In the genomic region with DNA sequence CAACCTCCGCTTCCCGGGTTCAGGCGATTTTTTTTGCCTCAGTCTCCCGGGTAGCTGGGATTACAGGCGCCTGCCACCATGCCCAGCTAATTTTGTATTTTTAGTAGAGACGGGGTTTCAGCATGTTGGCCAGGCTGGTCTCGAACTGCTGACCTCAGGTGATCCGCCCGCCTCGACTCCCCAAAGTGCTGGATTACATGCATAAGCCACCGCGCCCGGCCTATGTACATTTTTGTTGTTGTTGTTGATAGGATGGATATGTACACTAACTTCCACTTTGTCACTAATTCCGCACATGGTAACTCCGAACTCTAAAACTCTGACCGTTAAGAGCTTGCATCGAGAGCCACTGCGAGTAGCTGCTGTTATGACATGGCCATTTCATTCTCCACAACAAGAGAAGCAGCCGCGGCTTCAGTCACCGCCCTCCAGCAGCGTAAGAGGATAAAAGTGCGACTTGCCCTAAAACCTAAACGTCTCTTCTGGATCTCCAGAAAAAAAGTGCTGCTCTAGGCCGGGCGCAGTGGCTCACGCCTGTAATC, we compare ENCODE assay signal across 9 cellular contexts. TPM values are rescaled to one million over a fixed set of nuclear protein-coding genes. Genes with fewer than 3 reads are reported as not detected.
DNase-seq lines count a peak whose midpoint lies in the region; ATAC-seq and TF ChIP-seq lines count a peak whose summit lies in the region.
"Had no signal": no experiment of that assay in that cellular context is flagged by ENCODE, and none has a peak within 500 bp of the region (broad histone marks: within the 10 kb centered on the region; RNA-seq: fewer than 3 reads in every experiment).

No MANE protein-coding gene starts in this region.

- peaks cover 21% of the 10 kb centered on the region for H3K4me1 Mint-ChIP-seq in T-helper 2 cell treated with Interferon-gamma antibody and Interleukin-4, amounts not matched to agents 5 μg/mL and 100 μg/mL, for 36 hours (ENCODE audit: low read depth)
- peaks cover 15% of the 10 kb centered on the region for H3K4me1 Mint-ChIP-seq in WTC11
- H3K4me1 Mint-ChIP-seq in immature natural killer cell, result peaks cover 35 to 43% of the 10 kb centered on the region in 2 donors

- H3K27me3 Mint-ChIP-seq in T-helper 2 cell treated with Interferon-gamma antibody and Interleukin-4, amounts not matched to agents 5 μg/mL and 100 μg/mL, for 36 hours (ENCODE audit: low read depth), result no peaks in the 10 kb centered on the region
- H3K27me3 Mint-ChIP-seq in WTC11 (ENCODE audit: low read depth) (no peaks in the 10 kb centered on the region; the same call in 1 of the 2 replicates), immature natural killer cell (ENCODE audit: low read depth in 3 of 3) (peaks cover 6 to 9% (median 9%) of the 10 kb centered on the region in 3 donors)

- H3K9ac ChIP-seq in stomach smooth muscle (ENCODE audit: low read length in 2 of 2), result no peak overlapping the region

- ATAC-seq in WTC11 (0 out of 2 replicates have a peak, but pooled peaks have one; percentile 3), esophagus mucosa (no peak)

- POLR2A ChIA-PET in WTC11 (lab: Charles Lee), result interaction anchor here (0.7 to 1.1 kb wide), 3 partner anchors 11 to 59 kb away, joined by 3 to 8 read pairs (median 3); no protein-coding TSS in a partner anchor

- H3K27ac Mint-ChIP-seq in T-helper 2 cell treated with Interferon-gamma antibody and Interleukin-4, amounts not matched to agents 5 μg/mL and 100 μg/mL, for 36 hours, result no peak overlapping the region
- peak overlapping the region; percentile 6; the same call in 1 of the 2 replicates for H3K27ac Mint-ChIP-seq in WTC11
- H3K27ac Mint-ChIP-seq in immature natural killer cell, result peak overlapping the region; percentile 91 to 98 (median 96)

- H3K4me3 ChIP-seq in stomach smooth muscle (ENCODE audit: low read length in 2 of 2), result peak overlapping the region; percentile 88 to 97

- peaks cover 16% of the 10 kb centered on the region for H3K4me1 ChIP-seq in stomach smooth muscle (ENCODE audit: control insufficient read depth, insufficient read depth, low read length)

- peak overlapping the region; percentile 99 for H3K4me3 Mint-ChIP-seq in T-helper 2 cell treated with Interferon-gamma antibody and Interleukin-4, amounts not matched to agents 5 μg/mL and 100 μg/mL, for 36 hours
- H3K4me3 Mint-ChIP-seq in WTC11 (peak overlapping the region; percentile 99), immature natural killer cell (peak overlapping the region in 4 of 5 donors; percentile 94 to 99 (median 98))

- H3K36me3 ChIP-seq in stomach smooth muscle (ENCODE audit: control insufficient read depth in 2 of 2, insufficient read depth in 2 of 2, low read length in 2 of 2), result peaks cover 23 to 25% of the 10 kb centered on the region in 2 donors

- DNase-seq in T-helper 2 cell treated with Interferon-gamma antibody and Interleukin-4, amounts not matched to agents 5 μg/mL and 100 μg/mL, for 36 hours (ENCODE audit: low spot score), result no peak
- DNase-seq in T-helper 2 cell, result no peak
- no peak for DNase-seq in WTC11 (ENCODE audit: low spot score)
- DNase-seq in immature natural killer cell, result no peak
- DNase-seq in ecto neural progenitor cell (ENCODE audit: low spot score), result no peak
- no peak for DNase-seq in cerebellum (ENCODE audit: low spot score)

- H3K9me3 ChIP-seq in stomach smooth muscle (ENCODE audit: control insufficient read depth in 2 of 2, low read length in 2 of 2), result no peaks in the 10 kb centered on the region

- TF ChIP-seq CTCF in WTC11 (IDR thresholded peaks at IDR 0.05), result no peak

- CTCF ChIA-PET in WTC11 (lab: Charles Lee), result interaction anchor here (0.7 to 1.4 kb wide), 4 partner anchors 11 to 400 kb away, joined by 3 to 11 read pairs (median 5); no protein-coding TSS in a partner anchor

- H3K9me3 Mint-ChIP-seq in T-helper 2 cell treated with Interferon-gamma antibody and Interleukin-4, amounts not matched to agents 5 μg/mL and 100 μg/mL, for 36 hours, result no peaks in the 10 kb centered on the region
- H3K9me3 Mint-ChIP-seq in WTC11 (no peaks in the 10 kb centered on the region), immature natural killer cell (no peaks in the 10 kb centered on the region)
- H3K9me3 Mint-ChIP-seq: activated T-cell treated with anti-CD3 and anti-CD28 coated beads, Interleukin-2, amount 50 U/mL, for 4 hours had no signal

- H3K27ac ChIP-seq in stomach smooth muscle (ENCODE audit: low read length), result no peak overlapping the region

- no peaks in the 10 kb centered on the region for H3K27me3 ChIP-seq in stomach smooth muscle (ENCODE audit: control insufficient read depth in 1 of 2, insufficient read depth in 2 of 2, low read length in 2 of 2)

- H3K36me3 Mint-ChIP-seq in T-helper 2 cell treated with Interferon-gamma antibody and Interleukin-4, amounts not matched to agents 5 μg/mL and 100 μg/mL, for 36 hours (ENCODE audit: low read depth), result peaks cover 32% of the 10 kb centered on the region
- peaks cover 41% of the 10 kb centered on the region for H3K36me3 Mint-ChIP-seq in WTC11
- peaks cover 7 to 20% (median 8%) of the 10 kb centered on the region in 3 donors for H3K36me3 Mint-ChIP-seq in immature natural killer cell

TF ChIP-seq in WTC11, 78 proteins besides CTCF, POLR2A, EP300 and RAD21 (continues in another document):
- TF ChIP-seq, protein P1, sequence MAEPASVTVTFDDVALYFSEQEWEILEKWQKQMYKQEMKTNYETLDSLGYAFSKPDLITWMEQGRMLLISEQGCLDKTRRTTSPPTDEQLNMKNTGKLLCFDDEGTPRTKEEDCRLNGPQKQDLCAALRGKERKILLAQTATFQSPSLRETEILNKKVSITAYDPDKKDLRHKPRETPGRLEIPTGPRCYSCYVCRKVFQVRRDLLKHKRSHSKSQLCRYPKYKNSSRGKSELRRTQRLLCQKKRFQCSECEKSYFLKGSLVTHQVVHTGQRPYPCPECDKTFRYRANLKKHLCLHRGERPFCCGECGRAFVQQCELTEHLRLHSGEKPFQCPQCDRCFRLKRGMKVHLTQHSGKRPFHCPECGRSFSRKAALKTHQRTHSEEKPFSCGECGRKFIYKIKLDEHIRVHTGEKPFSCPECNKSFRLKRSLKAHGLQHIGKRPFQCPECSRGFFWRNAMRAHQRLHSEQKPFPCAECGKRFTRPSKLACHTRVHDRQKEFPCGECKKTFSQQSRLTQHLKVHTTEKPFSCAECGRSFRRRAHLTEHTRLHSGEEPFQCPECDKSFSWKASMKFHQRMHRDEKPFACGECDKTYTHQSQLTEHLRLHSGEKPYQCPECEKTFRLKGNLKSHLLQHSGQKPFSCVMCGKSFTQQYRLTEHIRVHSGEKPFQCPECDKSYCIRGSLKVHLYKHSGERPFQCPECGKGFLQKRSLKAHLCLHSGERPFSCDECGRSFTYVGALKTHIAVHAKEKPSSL (CRISPR knock-in tag; conservative IDR thresholded peaks at IDR 0.05), result no peak
- TF ChIP-seq, protein P2, sequence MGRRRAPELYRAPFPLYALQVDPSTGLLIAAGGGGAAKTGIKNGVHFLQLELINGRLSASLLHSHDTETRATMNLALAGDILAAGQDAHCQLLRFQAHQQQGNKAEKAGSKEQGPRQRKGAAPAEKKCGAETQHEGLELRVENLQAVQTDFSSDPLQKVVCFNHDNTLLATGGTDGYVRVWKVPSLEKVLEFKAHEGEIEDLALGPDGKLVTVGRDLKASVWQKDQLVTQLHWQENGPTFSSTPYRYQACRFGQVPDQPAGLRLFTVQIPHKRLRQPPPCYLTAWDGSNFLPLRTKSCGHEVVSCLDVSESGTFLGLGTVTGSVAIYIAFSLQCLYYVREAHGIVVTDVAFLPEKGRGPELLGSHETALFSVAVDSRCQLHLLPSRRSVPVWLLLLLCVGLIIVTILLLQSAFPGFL (CRISPR knock-in tag; IDR thresholded peaks at IDR 0.05; ENCODE audit: borderline replicate concordance), result no peak
- TF ChIP-seq NR3C1 (CRISPR knock-in tag; conservative IDR thresholded peaks at IDR 0.05; ENCODE audit: low read depth), result no peak
- TF ChIP-seq ZNF396 (CRISPR knock-in tag; IDR thresholded peaks at IDR 0.05; ENCODE audit: borderline replicate concordance), result no peak
- no peak for TF ChIP-seq RELA (CRISPR knock-in tag; IDR thresholded peaks at IDR 0.05; ENCODE audit: borderline replicate concordance)
- TF ChIP-seq, protein P3, sequence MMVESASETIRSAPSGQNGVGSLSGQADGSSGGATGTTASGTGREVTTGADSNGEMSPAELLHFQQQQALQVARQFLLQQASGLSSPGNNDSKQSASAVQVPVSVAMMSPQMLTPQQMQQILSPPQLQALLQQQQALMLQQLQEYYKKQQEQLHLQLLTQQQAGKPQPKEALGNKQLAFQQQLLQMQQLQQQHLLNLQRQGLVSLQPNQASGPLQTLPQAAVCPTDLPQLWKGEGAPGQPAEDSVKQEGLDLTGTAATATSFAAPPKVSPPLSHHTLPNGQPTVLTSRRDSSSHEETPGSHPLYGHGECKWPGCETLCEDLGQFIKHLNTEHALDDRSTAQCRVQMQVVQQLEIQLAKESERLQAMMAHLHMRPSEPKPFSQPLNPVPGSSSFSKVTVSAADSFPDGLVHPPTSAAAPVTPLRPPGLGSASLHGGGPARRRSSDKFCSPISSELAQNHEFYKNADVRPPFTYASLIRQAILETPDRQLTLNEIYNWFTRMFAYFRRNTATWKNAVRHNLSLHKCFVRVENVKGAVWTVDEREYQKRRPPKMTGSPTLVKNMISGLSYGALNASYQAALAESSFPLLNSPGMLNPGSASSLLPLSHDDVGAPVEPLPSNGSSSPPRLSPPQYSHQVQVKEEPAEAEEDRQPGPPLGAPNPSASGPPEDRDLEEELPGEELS (CRISPR knock-in tag; IDR thresholded peaks at IDR 0.05), result no peak
- no peak for TF ChIP-seq TCF7 (CRISPR knock-in tag; IDR thresholded peaks at IDR 0.05; ENCODE audit: low read depth)

RNA-seq across cellular contexts. Expression of a gene that starts 0.7 kb away (rescaled TPM):
- total RNA-seq in WTC11 (2021), result 283 to 367 TPM (median 314 TPM) in 3 replicates
- 100 to 1,000 TPM; 100 to 158 (median 114) TPM for polyA plus RNA-seq in immature natural killer cell
- 82.4 TPM for total RNA-seq in cerebellum
- total RNA-seq in esophagus mucosa, result 130 TPM

RNA-seq across cellular contexts. Expression of a gene that starts 7.5 kb away (rescaled TPM):
- 3.6 to 3.9 TPM (median 3.8 TPM) in 3 replicates for total RNA-seq in WTC11 (2021)
- polyA plus RNA-seq in immature natural killer cell, result 100 to 1,000 TPM; 148 to 294 (median 163) TPM
- 2.1 TPM for total RNA-seq in cerebellum
- total RNA-seq in esophagus mucosa, result 2.0 TPM

RNA-seq across cellular contexts. Expression of a gene that starts 27.5 kb away (rescaled TPM):
- total RNA-seq in WTC11 (2021) (16.2 to 19.1 TPM (median 16.7 TPM) in 3 replicates), cerebellum (4.5 TPM), esophagus mucosa (0.72 TPM)
- polyA plus RNA-seq in immature natural killer cell, result under 1 TPM in 2 of 3 donors, not detected in 1; 0.33 to 0.40 TPM

RNA-seq across cellular contexts. Expression of a gene that starts 32.0 kb away (rescaled TPM):
- total RNA-seq in WTC11 (2021), result 3.2 to 5.0 TPM (median 3.3 TPM) in 3 replicates
- not detected for polyA plus RNA-seq in immature natural killer cell
- not detected for total RNA-seq in cerebellum
- not detected for total RNA-seq in esophagus mucosa

RNA-seq across cellular contexts. Expression of a gene that starts 33.2 kb away (rescaled TPM):
- total RNA-seq in WTC11 (2021) (3.4 to 5.3 TPM (median 3.9 TPM) in 3 replicates), cerebellum (6.7 TPM), esophagus mucosa (34.8 TPM)
- polyA plus RNA-seq in immature natural killer cell, result 10 to 100 TPM; 22.8 to 38.8 (median 29.4) TPM
